In genomic region chr2:50347355-50348044, GRCh38 we compare ENCODE assay signal across 12 cellular contexts.
DNase-seq lines count a peak whose midpoint lies in the region; ATAC-seq, FAIRE-seq and TF ChIP-seq lines count a peak whose summit lies in the region.
"Had no signal": no experiment of that assay in that cellular context is flagged by ENCODE, and none has a peak within 500 bp of the region (broad histone marks: within the 10 kb centered on the region; RNA-seq: fewer than 3 reads in every experiment).

No MANE protein-coding gene starts in this region.

- no peaks in the 10 kb centered on the region for H3K9me3 ChIP-seq in right cardiac atrium (ENCODE audit: control insufficient read depth, low read length)
- H3K9me3 ChIP-seq: SJCRH30 had no signal

- H3K27ac ChIP-seq in right cardiac atrium (ENCODE audit: low read length): no peak overlapping the region
- H3K27ac ChIP-seq: SJCRH30 had no signal

- H3K4me3 ChIP-seq in right cardiac atrium (ENCODE audit: low read length): peak overlapping the region; percentile 42
- H3K4me3 ChIP-seq in astrocyte of the spinal cord (ENCODE audit: low read depth, low read length): no peak overlapping the region
- H3K4me3 ChIP-seq: SJCRH30 had no signal

- 3% methylated on average over 42 of the region's 42 CpGs for whole genome bisulfite sequencing in right cardiac atrium

- DNase-seq in right cardiac atrium (peak in 1 of 3 donors; percentile 46), Right ventricle myocardium inferior (ENCODE audit: missing footprints) (no peak), astrocyte of the spinal cord (ENCODE audit: low read depth, low spot score) (peak; percentile 1), left kidney (ENCODE audit: low read depth, low spot score) (peak; percentile 85), urothelium cell line (ENCODE audit: low spot score) (peak; percentile 56)
- DNase-seq in stimulated activated naive CD4-positive, alpha-beta T cell (lab: John Stamatoyannopoulos, UW): no peak
- DNase-seq: activated CD4-positive, alpha-beta T cell treated with anti-CD3 and anti-CD28 coated beads, Interleukin-2, amount 10 ng/mL, durations not matched to agents 24 days and 14 days; GF-D8; NCI-H1930; SJCRH30 had no signal

- H3K27me3 ChIP-seq in right cardiac atrium (ENCODE audit: control insufficient read depth, insufficient read depth): peaks cover 2% of the 10 kb centered on the region

- in situ Hi-C loops in astrocyte of the spinal cord (cut with HindIII; ENCODE audit: low sequenced_read_pairs): no loop called here

- peak in 1 of 2 donors; percentile 50 for ATAC-seq in right cardiac atrium
- no peak for ATAC-seq in Right ventricle myocardium inferior
- no peak for ATAC-seq in HG02840 (IDR thresholded peaks at IDR 0.05; ENCODE audit: low FRiP score, unreplicated experiment)
- no peak for ATAC-seq in HG02852 (IDR thresholded peaks at IDR 0.05; ENCODE audit: unreplicated experiment)

- TF ChIP-seq CTCF in astrocyte of the spinal cord (IDR thresholded peaks at IDR 0.05; ENCODE audit: low read depth, low read length): no peak

- no peaks in the 10 kb centered on the region for H3K4me1 ChIP-seq in right cardiac atrium (ENCODE audit: control insufficient read depth, insufficient read depth, low read length)
- H3K4me1 ChIP-seq: SJCRH30 had no signal

- intact Hi-C loops in right cardiac atrium (cut with DNase I) (no loop called here), Right ventricle myocardium inferior (cut with DNase I) (no loop called here)

- no peak for FAIRE-seq in urothelium cell line (lab: Jason Lieb, UNC)

Comparison
In these comparisons a context has a peak if more than half of its experiments do, and no peak if none do; other contexts are left out.
1. DNase-seq: peak in astrocyte of the spinal cord (single experiment), left kidney (single experiment) and urothelium cell line (single experiment); none in Right ventricle myocardium inferior (single experiment) and stimulated activated naive CD4-positive, alpha-beta T cell (0 of 6).